Comparison of ENCODE assay signal across 36 cellular contexts in the genomic region with DNA sequence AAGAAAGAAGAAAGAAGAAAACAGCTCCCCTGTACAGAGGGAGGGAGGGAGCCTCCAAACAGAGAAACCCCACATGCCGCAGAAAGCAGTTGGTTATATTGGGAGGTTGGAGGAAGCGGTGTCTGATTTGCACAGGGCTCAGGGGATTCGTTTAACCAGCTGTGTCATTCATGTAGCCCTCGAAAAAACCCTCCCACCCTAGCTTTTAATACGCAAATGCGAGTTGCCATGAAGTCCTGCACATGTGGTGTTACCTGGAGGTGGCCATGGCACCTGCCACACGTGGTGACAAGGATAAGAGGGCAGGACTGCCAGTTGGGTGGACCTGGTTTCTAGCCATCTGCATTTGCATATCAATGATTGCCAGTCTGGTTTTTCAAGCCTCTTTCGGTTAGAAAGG. TPM values are rescaled to one million over a fixed set of nuclear protein-coding genes. Genes with fewer than 3 reads are reported as not detected.
"Had no signal": no experiment of that assay in that cellular context is flagged by ENCODE, and none has a peak within 500 bp of the region (broad histone marks: within the 10 kb centered on the region; RNA-seq: fewer than 3 reads in every experiment).

No MANE protein-coding gene starts in this region.

- H3K4me3 Mint-ChIP-seq: activated B cell treated with CpG ODN at 0.5 μM for 24 hours; activated CD4-positive, alpha-beta memory T cell treated with anti-CD3 and anti-CD28 coated beads for 36 hours; activated naive CD4-positive, alpha-beta T cell treated with anti-CD3 and anti-CD28 coated beads for 36 hours; activated T-cell treated with anti-CD3 and anti-CD28 coated beads, Interleukin-2, amount 50 U/mL, for 4 hours; activated T-helper 1 cell treated with anti-CD3 and anti-CD28 coated beads, Interleukin-12 subunit alpha, Interleukin-12 subunit beta, Interleukin-2, Interleukin-4 antibody, amounts not matched to agents 30 ng/mL and 10 ng/mL and 1 ng/mL, durations not matched to agents 14 hours and 24 hours and 36 hours; brain; T-cell; T-helper 17 cell had no signal

- H3K36me3 ChIP-seq: adrenal gland, MG63, Peyer's patch had no signal

- H3K9me3 ChIP-seq: adrenal gland, MG63 had no signal

- H3K27ac Mint-ChIP-seq: activated B cell treated with CpG ODN at 0.5 μM for 24 hours; activated CD4-positive, alpha-beta memory T cell treated with anti-CD3 and anti-CD28 coated beads for 36 hours; activated naive CD4-positive, alpha-beta T cell treated with anti-CD3 and anti-CD28 coated beads for 36 hours; activated naive CD4-positive, alpha-beta T cell treated with anti-CD3 and anti-CD28 coated beads, Interleukin-2, amount 50 U/mL, for 72 hours; activated T-helper 1 cell treated with anti-CD3 and anti-CD28 coated beads, Interleukin-12 subunit alpha, Interleukin-12 subunit beta, Interleukin-2, Interleukin-4 antibody, amounts not matched to agents 30 ng/mL and 10 ng/mL and 1 ng/mL, durations not matched to agents 14 hours and 24 hours and 36 hours; brain; T-cell; T-helper 17 cell had no signal

- H3K27me3 ChIP-seq: adrenal gland, MG63, Peyer's patch had no signal

- H3K4me1 ChIP-seq: adrenal gland, Peyer's patch had no signal

- H3K36me3 Mint-ChIP-seq: T-cell had no signal

- ATAC-seq: activated naive CD4-positive, alpha-beta T cell treated with anti-CD3 and anti-CD28 coated beads, Interleukin-2, amount 50 U/mL, for 72 hours; activated T-cell treated with anti-CD3 and anti-CD28 coated beads, Interleukin-2, amount 50 U/mL, for 4 hours; SK-N-SH treated with all-trans-retinoic acid at 6 μM for 48 hours; T-cell; T-helper 17 cell had no signal

- H3K4me1 Mint-ChIP-seq: activated B cell treated with CpG ODN at 0.5 μM for 24 hours, T-cell, T-helper 17 cell had no signal

- DNase-seq: activated B cell treated with CpG ODN at 0.5 μM for 24 hours; activated CD4-positive, alpha-beta memory T cell treated with anti-CD3 and anti-CD28 coated beads for 36 hours; activated CD4-positive, alpha-beta T cell treated with anti-CD3 and anti-CD28 coated beads for 4 hours; activated CD4-positive, alpha-beta T cell treated with anti-CD3 and anti-CD28 coated beads, Interleukin-2, amount 50 U/mL, for 1 hour; activated CD4-positive, CD25-positive, alpha-beta regulatory T cell treated with anti-CD3 and anti-CD28 coated beads, Interleukin-2, amount 50 U/mL, for 72 hours; activated CD8-positive, alpha-beta memory T cell treated with anti-CD3 and anti-CD28 coated beads, Interleukin-2, amount 50 U/mL, for 4 hours; activated gamma-delta T cell treated with Interleukin-2 at 50 U/mL for 16 hours; activated naive CD4-positive, alpha-beta T cell treated with anti-CD3 and anti-CD28 coated beads for 36 hours; activated T-cell treated with anti-CD3 and anti-CD28 coated beads for 4 hours; activated T-cell treated with anti-CD3 and anti-CD28 coated beads, Interleukin-2, amount 50 U/mL, for 4 hours; adrenal gland; anterior cingulate cortex; caudate nucleus; cerebellar nuclear complex; Kasumi-1; KBM-7; MG63; NCI-H1092; NCI-H1436 treated with DMSO at 0.1 percent for 48 hours; NCI-H1694 treated with DMSO at 0.1 percent for 48 hours; NCI-H2081; NCI-H510A; NCI-H69; NK-92 treated with Interleukin-12 subunit alpha and Interleukin-12 subunit beta, amount 100 ng/mL, for 24 hours; PC-3; Peyer's patch; RPMI8226; SIG-M5; T-cell; T-helper 17 cell had no signal

- H3K4me3 ChIP-seq: adrenal gland, MG63, Peyer's patch had no signal

- H3K27ac ChIP-seq: adrenal gland, Peyer's patch, VCaP had no signal

RNA-seq across cellular contexts. Expression of a gene that starts 40.9 kb away (rescaled TPM):
- total RNA-seq: activated B cell treated with CpG ODN at 0.5 μM for 24 hours, SK-MEL-5 had no signal
